Comparison of ENCODE assay signal across 20 cellular contexts in the genomic region with DNA sequence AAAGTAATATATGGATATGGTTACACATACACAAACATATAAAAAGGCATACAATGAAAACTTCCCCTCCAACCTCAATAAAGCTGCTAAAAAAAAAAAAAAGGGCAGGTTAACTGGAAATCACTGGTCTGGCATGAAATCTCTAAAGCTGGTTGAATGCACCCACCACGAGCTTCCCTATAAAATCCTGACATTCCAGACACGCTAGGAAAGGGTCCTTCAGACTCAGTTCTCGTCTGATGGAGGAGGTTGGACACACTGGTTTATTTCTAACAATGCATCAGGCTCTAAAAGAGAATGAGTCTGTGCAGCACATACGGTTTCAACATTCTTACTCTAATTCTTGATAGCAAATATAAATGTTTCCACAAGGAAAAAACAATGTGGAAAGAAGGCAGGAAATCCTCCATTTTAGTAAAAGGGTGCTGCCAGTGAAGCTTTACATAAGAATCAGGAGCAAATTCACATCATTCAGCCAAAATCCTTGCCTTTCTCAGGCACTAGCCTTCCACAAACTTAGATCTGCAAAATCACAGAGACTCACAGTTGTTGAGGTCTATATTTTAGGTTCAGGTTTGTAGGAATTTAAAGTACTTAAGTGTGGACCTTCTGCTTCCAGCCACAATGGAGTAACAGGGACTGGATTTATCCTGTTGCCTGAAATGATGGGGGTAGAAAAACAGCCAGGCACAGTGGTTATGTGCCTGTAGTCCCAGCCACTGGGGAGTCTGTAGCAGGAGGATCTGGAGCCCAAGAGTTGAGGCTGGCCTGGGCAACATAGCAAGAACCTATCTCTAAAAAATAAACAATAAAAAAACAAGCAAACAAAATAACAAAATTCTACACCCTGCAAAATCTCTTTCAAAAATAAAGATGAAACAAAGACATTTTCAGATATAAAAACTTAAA.
"Had no signal": no experiment of that assay in that cellular context is flagged by ENCODE, and none has a peak within 500 bp of the region (broad histone marks: within the 10 kb centered on the region; RNA-seq: fewer than 3 reads in every experiment).

No MANE protein-coding gene starts in this region.

- H3K4me1 Mint-ChIP-seq: activated CD4-positive, alpha-beta memory T cell treated with anti-CD3 and anti-CD28 coated beads, Interleukin-2, amount 10 ng/mL, durations not matched to agents 7 days and 5 days; stimulated activated memory B cell treated with anti-CD40 and anti-IgM and Interleukin-4, amounts not matched to agents 10 μg/mL and 1 μg/mL and 100 μg/mL, for 72 hours had no signal

- H3K27ac ChIP-seq: breast epithelium, esophagus squamous epithelium, foreskin keratinocyte, transverse colon had no signal

- H3K36me3 Mint-ChIP-seq: activated naive CD8-positive, alpha-beta T cell; naive B cell; stimulated activated memory B cell treated with anti-CD40 and anti-IgM and Interleukin-4, amounts not matched to agents 10 μg/mL and 1 μg/mL and 100 μg/mL, for 72 hours had no signal

- H3K27me3 ChIP-seq: breast epithelium, esophagus squamous epithelium, foreskin keratinocyte, transverse colon had no signal

- H3K4me2 ChIP-seq: smooth muscle cell had no signal

- ATAC-seq: foreskin keratinocyte; stimulated activated memory B cell treated with anti-CD40 and anti-IgM and Interleukin-4, amounts not matched to agents 10 μg/mL and 1 μg/mL and 100 μg/mL, for 72 hours had no signal

- DNase-seq: activated CD4-positive, alpha-beta memory T cell treated with anti-CD3 and anti-CD28 coated beads, Interleukin-2, amount 10 ng/mL, durations not matched to agents 7 days and 5 days; activated CD4-positive, CD25-positive, alpha-beta regulatory T cell treated with anti-CD3 and anti-CD28 coated beads, Interleukin-2, amount 50 U/mL, for 72 hours; activated gamma-delta T cell; activated T-cell treated with anti-CD3 and anti-CD28 coated beads, Interleukin-2, amount 50 U/mL, for 48 hours; amygdala; esophagus squamous epithelium; foreskin keratinocyte; head of caudate nucleus; kidney glomerular epithelial cell; midbrain; naive B cell; nucleus accumbens; right cardiac atrium; transverse colon had no signal

- H3K4me3 ChIP-seq: breast epithelium, esophagus squamous epithelium, smooth muscle cell, transverse colon had no signal

- H3K27ac Mint-ChIP-seq: activated CD4-positive, alpha-beta memory T cell treated with anti-CD3 and anti-CD28 coated beads, Interleukin-2, amount 10 ng/mL, durations not matched to agents 7 days and 5 days; activated naive CD8-positive, alpha-beta T cell; progenitor cell of endocrine pancreas; stimulated activated memory B cell treated with anti-CD40 and anti-IgM and Interleukin-4, amounts not matched to agents 10 μg/mL and 1 μg/mL and 100 μg/mL, for 72 hours had no signal

- FAIRE-seq: endometrium had no signal

- H3K4me3 Mint-ChIP-seq: activated CD4-positive, alpha-beta memory T cell treated with anti-CD3 and anti-CD28 coated beads, Interleukin-2, amount 10 ng/mL, durations not matched to agents 7 days and 5 days; activated naive CD8-positive, alpha-beta T cell; naive B cell; stimulated activated memory B cell treated with anti-CD40 and anti-IgM and Interleukin-4, amounts not matched to agents 10 μg/mL and 1 μg/mL and 100 μg/mL, for 72 hours had no signal

- H3K4me1 ChIP-seq: breast epithelium, foreskin keratinocyte had no signal

- H3K9me3 Mint-ChIP-seq: activated CD4-positive, alpha-beta memory T cell treated with anti-CD3 and anti-CD28 coated beads, Interleukin-2, amount 10 ng/mL, durations not matched to agents 7 days and 5 days; naive B cell; stimulated activated memory B cell treated with anti-CD40 and anti-IgM and Interleukin-4, amounts not matched to agents 10 μg/mL and 1 μg/mL and 100 μg/mL, for 72 hours had no signal

- H3K36me3 ChIP-seq: breast epithelium, esophagus squamous epithelium, transverse colon had no signal

- H3K9me3 ChIP-seq: breast epithelium, esophagus squamous epithelium, transverse colon had no signal
